Comparison of ENCODE assay signal across 1 cellular context in genomic region chr1:203238535-203238934, GRCh38.
TF ChIP-seq lines count a peak whose summit lies in the region.

No MANE protein-coding gene starts in this region.

TF ChIP-seq in HepG2, 621 proteins besides CTCF, POLR2A, EP300 and RAD21:
- peak; percentile 68 for TF ChIP-seq MAFF (IDR thresholded peaks at IDR 0.05; ENCODE audit: low read depth, low read length)
- no peak for TF ChIP-seq GATA4 (IDR thresholded peaks at IDR 0.05; ENCODE audit: borderline replicate concordance, low read depth)
- TF ChIP-seq MAFK (conservative IDR thresholded peaks at IDR 0.05 in 1 of 2, IDR thresholded peaks at IDR 0.05 in 1 of 2; ENCODE audit: low read length in 2 of 2): peak; percentile 68 to 77
TF ChIP-seq in HepG2: peak in this region for 2.
